Comparison of ENCODE assay signal across 1 cellular context in genomic region chr13:32446778-32447465, GRCh38.
TF ChIP-seq lines count a peak whose summit lies in the region.

No MANE protein-coding gene starts in this region.

TF ChIP-seq in HepG2, 621 proteins besides CTCF, POLR2A, EP300 and RAD21 (continued from another document):
- TF ChIP-seq ZNF609 (CRISPR knock-in tag; IDR thresholded peaks at IDR 0.05; ENCODE audit: borderline replicate concordance) (0 out of 2 replicates have a peak, but pooled peaks have one; percentile 4), ZNF776 (CRISPR knock-in tag; IDR thresholded peaks at IDR 0.05) (no peak), SUZ12 (IDR thresholded peaks at IDR 0.05; ENCODE audit: low read depth, low read length) (no peak), CEBPB (IDR thresholded peaks at IDR 0.05; ENCODE audit: borderline replicate concordance, low read depth, low read length) (peak; percentile 6; the same call in 1 of the 2 replicates), ATF1 (CRISPR knock-in tag; IDR thresholded peaks at IDR 0.05) (0 out of 2 replicates have a peak, but pooled peaks have one; percentile 11)
